ENCODE assay signal across 8 cellular contexts in genomic region chr19:9847087-9847671, GRCh38. TPM values are rescaled to one million over a fixed set of nuclear protein-coding genes. Genes with fewer than 3 reads are reported as not detected.
A peak's percentile ranks its signal among the peaks of the same experiment; 100 is the strongest.
DNase-seq lines count a peak whose midpoint lies in the region; ATAC-seq, FAIRE-seq and TF ChIP-seq lines count a peak whose summit lies in the region.

No MANE protein-coding gene starts in this region.

- no peaks in the 10 kb centered on the region for H3K27me3 Mint-ChIP-seq in activated naive CD4-positive, alpha-beta T cell treated with anti-CD3 and anti-CD28 coated beads, Interleukin-2, amount 50 U/mL, for 24 hours

- H3K4me3 Mint-ChIP-seq in activated naive CD4-positive, alpha-beta T cell treated with anti-CD3 and anti-CD28 coated beads, Interleukin-2, amount 50 U/mL, for 24 hours = no peak overlapping the region

- intact Hi-C loops in left ventricle myocardium superior (cut with micrococcal nuclease) = no loop called here

- no peak for FAIRE-seq in GM12892 (lab: Jason Lieb, UNC)

- H3K9me3 ChIP-seq in NT2/D1 (ENCODE audit: insufficient read depth, low read length) = no peaks in the 10 kb centered on the region

- DNase-seq in NT2/D1 (ENCODE audit: low read depth, low spot score) = no peak
- peak; percentile 56 for DNase-seq in left ventricle myocardium superior
- DNase-seq in stimulated activated CD4-positive, alpha-beta T cell treated with anti-CD3 and anti-CD28 coated beads, Interleukin-4, amount 100 ng/mL, for 1 hour = peak; percentile 59
- DNase-seq in GM12892 (ENCODE audit: insufficient read length) = no peak

- TF ChIP-seq CTCF in GM12873 (IDR thresholded peaks at IDR 0.05; ENCODE audit: insufficient read depth, low read depth, low read length, missing control alignments) = peak; percentile 35

- peaks cover 30% of the 10 kb centered on the region for H3K4me1 ChIP-seq in NT2/D1 (ENCODE audit: insufficient read depth, insufficient read length)

- H3K27ac Mint-ChIP-seq in activated naive CD4-positive, alpha-beta T cell treated with anti-CD3 and anti-CD28 coated beads, Interleukin-2, amount 50 U/mL, for 24 hours = peak overlapping the region; percentile 81

- H3K4me1 Mint-ChIP-seq in activated naive CD4-positive, alpha-beta T cell treated with anti-CD3 and anti-CD28 coated beads, Interleukin-2, amount 50 U/mL, for 24 hours = peaks cover 39% of the 10 kb centered on the region

- H3K9ac ChIP-seq in NT2/D1 (ENCODE audit: insufficient read length, low read depth) = peak overlapping the region; percentile 50

- H3K4me3 ChIP-seq in NT2/D1 (ENCODE audit: insufficient read length, low read depth) = no peak overlapping the region

- H3K9me3 Mint-ChIP-seq in activated naive CD4-positive, alpha-beta T cell treated with anti-CD3 and anti-CD28 coated beads, Interleukin-2, amount 50 U/mL, for 24 hours = no peaks in the 10 kb centered on the region

- TF ChIP-seq POLR2A in GM12892 (IDR thresholded peaks at IDR 0.05; ENCODE audit: low read depth, low read length) = no peak

- H3K36me3 Mint-ChIP-seq in activated naive CD4-positive, alpha-beta T cell treated with anti-CD3 and anti-CD28 coated beads, Interleukin-2, amount 50 U/mL, for 24 hours = peaks cover 4% of the 10 kb centered on the region

- H3K27me3 ChIP-seq in NT2/D1 (ENCODE audit: insufficient read depth, insufficient read length) = no peaks in the 10 kb centered on the region

- peak; percentile 61 for ATAC-seq in left ventricle myocardium superior
- ATAC-seq in HG03025 (IDR thresholded peaks at IDR 0.05; ENCODE audit: low FRiP score, unreplicated experiment) = no peak
- no peak for ATAC-seq in HG02970 (IDR thresholded peaks at IDR 0.05; ENCODE audit: low FRiP score, unreplicated experiment)

- H3K36me3 ChIP-seq in NT2/D1 (ENCODE audit: insufficient read depth, insufficient read length, low read length) = peaks cover 85% of the 10 kb centered on the region

RNA-seq across cellular contexts. Expression of gene PIN1, which starts 12.1 kb away (rescaled TPM):
- 92.8 TPM for total RNA-seq in left ventricle myocardium superior
- 36.4 TPM for polyA plus RNA-seq in GM12892 (2012; ENCODE audit: missing spikeins)

RNA-seq across cellular contexts. Expression of gene UBL5, which starts 19.5 kb away (rescaled TPM):
- total RNA-seq in left ventricle myocardium superior = 580 TPM
- polyA plus RNA-seq in GM12892 (2012; ENCODE audit: missing spikeins) = 775 TPM

RNA-seq across cellular contexts. Expression of gene FBXL12, which starts 28.3 kb away (rescaled TPM):
- total RNA-seq in left ventricle myocardium superior = 11.2 TPM
- polyA plus RNA-seq in GM12892 (2012; ENCODE audit: missing spikeins) = 9.8 TPM

Comparison
In these comparisons a context has a peak if more than half of its experiments do, and no peak if none do; other contexts are left out.
1. DNase-seq: peak in left ventricle myocardium superior (single experiment) and stimulated activated CD4-positive, alpha-beta T cell treated with anti-CD3 and anti-CD28 coated beads, Interleukin-4, amount 100 ng/mL, for 1 hour (single experiment); none in NT2/D1 (single experiment) and GM12892 (single experiment).